23 cellular contexts compared by ENCODE assay signal in the genomic region with DNA sequence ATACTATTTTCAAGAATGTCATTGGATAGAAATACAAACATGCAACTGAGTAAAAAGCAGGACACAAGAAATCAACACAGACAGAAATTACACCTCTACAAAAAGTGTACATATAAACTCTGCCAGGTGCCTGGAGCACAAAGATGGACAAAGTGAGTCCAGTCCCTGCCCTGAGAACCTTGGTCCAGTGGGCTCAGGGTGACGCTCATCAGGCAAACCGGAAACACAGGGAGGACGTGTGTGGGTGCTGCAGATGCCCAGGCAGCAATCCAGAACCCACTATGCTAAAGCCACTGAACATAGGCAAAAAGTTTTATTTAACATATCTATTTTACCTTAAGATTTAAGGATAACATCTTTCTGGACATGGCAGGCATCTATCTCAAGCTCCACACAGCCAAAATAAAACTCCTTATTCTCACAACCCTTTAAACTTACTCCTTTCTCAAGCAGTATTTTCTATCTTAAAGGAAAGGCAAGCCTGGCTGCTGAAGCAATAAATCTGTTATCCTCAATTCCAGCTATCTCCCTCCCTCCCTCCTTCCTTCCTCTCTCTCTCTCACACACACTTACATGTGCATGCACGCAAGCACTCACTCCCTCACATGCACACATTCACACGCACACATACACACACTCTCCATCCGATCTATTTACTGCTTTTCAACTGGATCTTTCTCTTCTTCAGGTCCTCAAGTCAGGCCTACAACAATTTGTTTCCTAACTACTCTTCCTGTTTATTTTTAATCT.
"Had no signal": no experiment of that assay in that cellular context is flagged by ENCODE, and none has a peak within 500 bp of the region (broad histone marks: within the 10 kb centered on the region; RNA-seq: fewer than 3 reads in every experiment).

No MANE protein-coding gene starts in this region.

- H3K4me1 Mint-ChIP-seq: neural progenitor cell had no signal

- DNase-seq: activated CD4-positive, alpha-beta T cell treated with anti-CD3 and anti-CD28 coated beads, Interleukin-2, amount 10 ng/mL, durations not matched to agents 7 days and 5 days; activated CD4-positive, CD25-positive, alpha-beta regulatory T cell treated with anti-CD3 and anti-CD28 coated beads, Interleukin-2, amount 50 U/mL, for 72 hours; activated CD8-positive, alpha-beta memory T cell treated with anti-CD3 and anti-CD28 coated beads, Interleukin-2, amount 10 ng/mL, durations not matched to agents 7 days and 5 days; activated CD8-positive, alpha-beta T cell treated with anti-CD3 and anti-CD28 coated beads for 36 hours; activated gamma-delta T cell treated with Interleukin-2 at 50 U/mL for 16 hours; anterior cingulate cortex; body of pancreas; effector memory CD4-positive, alpha-beta T cell; gastrocnemius medialis; islet precursor cell; left cardiac atrium; naive B cell; retina; stimulated activated CD4-positive, alpha-beta T cell treated with anti-CD3 and anti-CD28 coated beads, Interleukin-4, amount 100 ng/mL, for 24 hours; stimulated activated naive CD8-positive, alpha-beta T cell treated with anti-CD3 and anti-CD28 coated beads, Interleukin-15, amount 100 ng/mL, for 72 hours; T1000; uterus had no signal

- H3K4me3 Mint-ChIP-seq: activated CD4-positive, alpha-beta T cell treated with anti-CD3 and anti-CD28 coated beads, Interleukin-2, amount 10 ng/mL, durations not matched to agents 7 days and 5 days; activated CD8-positive, alpha-beta memory T cell treated with anti-CD3 and anti-CD28 coated beads, Interleukin-2, amount 10 ng/mL, durations not matched to agents 7 days and 5 days; activated CD8-positive, alpha-beta T cell treated with anti-CD3 and anti-CD28 coated beads for 36 hours; activated naive CD4-positive, alpha-beta T cell treated with anti-CD3 and anti-CD28 coated beads, Interleukin-2, amount 50 U/mL, for 24 hours; dendritic cell treated with granulocyte-macrophage colony-stimulating factor and Interleukin-4, amounts not matched to agents 40 ng/mL and 50 ng/mL, for 4 days; memory B cell; neural progenitor cell; stimulated activated naive CD8-positive, alpha-beta T cell treated with anti-CD3 and anti-CD28 coated beads, Interleukin-15, amount 100 ng/mL, for 72 hours had no signal

- H3K27me3 ChIP-seq: body of pancreas, gastrocnemius medialis, neural progenitor cell, tibial nerve, uterus had no signal

- H3K9me3 ChIP-seq: body of pancreas, gastrocnemius medialis, tibial nerve, uterus had no signal

- H3K27ac ChIP-seq: body of pancreas, gastrocnemius medialis, neural progenitor cell, tibial nerve, uterus had no signal

- H3K36me3 Mint-ChIP-seq: activated CD8-positive, alpha-beta memory T cell treated with anti-CD3 and anti-CD28 coated beads, Interleukin-2, amount 10 ng/mL, durations not matched to agents 7 days and 5 days; neural progenitor cell had no signal

- ATAC-seq: activated CD8-positive, alpha-beta memory T cell treated with anti-CD3 and anti-CD28 coated beads, Interleukin-2, amount 10 ng/mL, durations not matched to agents 7 days and 5 days; activated CD8-positive, alpha-beta T cell treated with anti-CD3 and anti-CD28 coated beads for 36 hours; body of pancreas; esophagus mucosa; gastrocnemius medialis; stimulated activated naive CD8-positive, alpha-beta T cell treated with anti-CD3 and anti-CD28 coated beads, Interleukin-15, amount 100 ng/mL, for 72 hours had no signal

- H3K4me3 ChIP-seq: body of pancreas, gastrocnemius medialis, neural progenitor cell, tibial nerve, uterus had no signal

- H3K36me3 ChIP-seq: gastrocnemius medialis, neural progenitor cell, tibial nerve, uterus had no signal

- H2AFZ ChIP-seq: neural progenitor cell had no signal

- H3K9me3 Mint-ChIP-seq: activated CD4-positive, alpha-beta T cell treated with anti-CD3 and anti-CD28 coated beads, Interleukin-2, amount 10 ng/mL, durations not matched to agents 7 days and 5 days; activated CD8-positive, alpha-beta T cell treated with anti-CD3 and anti-CD28 coated beads for 36 hours; activated naive CD4-positive, alpha-beta T cell treated with anti-CD3 and anti-CD28 coated beads, Interleukin-2, amount 50 U/mL, for 24 hours; dendritic cell treated with granulocyte-macrophage colony-stimulating factor and Interleukin-4, amounts not matched to agents 40 ng/mL and 50 ng/mL, for 4 days; memory B cell; naive B cell; neural progenitor cell; stimulated activated naive CD8-positive, alpha-beta T cell treated with anti-CD3 and anti-CD28 coated beads, Interleukin-15, amount 100 ng/mL, for 72 hours had no signal

- H3K4me1 ChIP-seq: neural progenitor cell, tibial nerve, uterus had no signal

- H3K27me3 Mint-ChIP-seq: activated CD4-positive, alpha-beta T cell treated with anti-CD3 and anti-CD28 coated beads, Interleukin-2, amount 10 ng/mL, durations not matched to agents 7 days and 5 days; activated CD8-positive, alpha-beta memory T cell treated with anti-CD3 and anti-CD28 coated beads, Interleukin-2, amount 10 ng/mL, durations not matched to agents 7 days and 5 days; activated CD8-positive, alpha-beta T cell treated with anti-CD3 and anti-CD28 coated beads for 36 hours; activated naive CD4-positive, alpha-beta T cell treated with anti-CD3 and anti-CD28 coated beads, Interleukin-2, amount 50 U/mL, for 24 hours; memory B cell; stimulated activated naive CD8-positive, alpha-beta T cell treated with anti-CD3 and anti-CD28 coated beads, Interleukin-15, amount 100 ng/mL, for 72 hours had no signal

- H3K9ac ChIP-seq: neural progenitor cell had no signal

- H3K4me2 ChIP-seq: neural progenitor cell had no signal

- H3K27ac Mint-ChIP-seq: activated CD4-positive, alpha-beta T cell treated with anti-CD3 and anti-CD28 coated beads, Interleukin-2, amount 10 ng/mL, durations not matched to agents 7 days and 5 days; activated CD8-positive, alpha-beta memory T cell treated with anti-CD3 and anti-CD28 coated beads, Interleukin-2, amount 10 ng/mL, durations not matched to agents 7 days and 5 days; activated CD8-positive, alpha-beta T cell treated with anti-CD3 and anti-CD28 coated beads for 36 hours; activated naive CD4-positive, alpha-beta T cell treated with anti-CD3 and anti-CD28 coated beads, Interleukin-2, amount 50 U/mL, for 24 hours; dendritic cell treated with granulocyte-macrophage colony-stimulating factor and Interleukin-4, amounts not matched to agents 40 ng/mL and 50 ng/mL, for 4 days; memory B cell; neural progenitor cell had no signal
